ENCODE assay signal across 10 cellular contexts in genomic region chr18:23741967-23742366, GRCh38. TPM values are rescaled to one million over a fixed set of nuclear protein-coding genes. Genes with fewer than 3 reads are reported as not detected.
A peak's percentile ranks its signal among the peaks of the same experiment; 100 is the strongest.
DNase-seq lines count a peak whose midpoint lies in the region; ATAC-seq and TF ChIP-seq lines count a peak whose summit lies in the region.
"Not testable (repeated sequence)": the region's sequence is repeated elsewhere in the genome, so short reads cannot be mapped to it uniquely, and the experiment has no call there.
"Had no signal": no experiment of that assay in that cellular context is flagged by ENCODE, and none has a peak within 500 bp of the region (broad histone marks: within the 10 kb centered on the region; RNA-seq: fewer than 3 reads in every experiment).

No MANE protein-coding gene starts in this region.

- H3K36me3 ChIP-seq in BLaER1 treated with 17β-estradiol and CSF1 and Interleukin-3, amounts not matched to agents 10 nM and 100 nM: not testable (repeated sequence)

- H3K4me3 Mint-ChIP-seq in activated CD4-positive, alpha-beta memory T cell treated with anti-CD3 and anti-CD28 coated beads for 36 hours; stimulated activated effector memory CD8-positive, alpha-beta T cell treated with anti-CD3 and anti-CD28 coated beads, Interleukin-12 subunit alpha, Interleukin-12 subunit beta, amount 100 ng/mL, for 72 hours: not testable (repeated sequence)

- H3K36me3 Mint-ChIP-seq in activated CD4-positive, alpha-beta memory T cell treated with anti-CD3 and anti-CD28 coated beads for 36 hours; stimulated activated effector memory CD8-positive, alpha-beta T cell treated with anti-CD3 and anti-CD28 coated beads, Interleukin-12 subunit alpha, Interleukin-12 subunit beta, amount 100 ng/mL, for 72 hours: not testable (repeated sequence)

- peak; percentile 65 for DNase-seq in GM12865 (ENCODE audit: low read depth)
- peak; percentile 31 for DNase-seq in activated CD4-positive, alpha-beta memory T cell treated with anti-CD3 and anti-CD28 coated beads for 36 hours
- DNase-seq in epithelial cell of esophagus (ENCODE audit: low read depth): peak; percentile 16
- DNase-seq in stimulated activated effector memory CD8-positive, alpha-beta T cell treated with anti-CD3 and anti-CD28 coated beads, Interleukin-12 subunit alpha, Interleukin-12 subunit beta, amount 100 ng/mL, for 72 hours (ENCODE audit: low spot score in 2 of 2): not testable (repeated sequence)

- H3K4me1 Mint-ChIP-seq in activated CD4-positive, alpha-beta memory T cell treated with anti-CD3 and anti-CD28 coated beads for 36 hours (ENCODE audit: low read depth): peaks cover 15% of the 10 kb centered on the region
- H3K4me1 Mint-ChIP-seq in stimulated activated effector memory CD8-positive, alpha-beta T cell treated with anti-CD3 and anti-CD28 coated beads, Interleukin-12 subunit alpha, Interleukin-12 subunit beta, amount 100 ng/mL, for 72 hours: peaks cover 15% of the 10 kb centered on the region

- not testable (repeated sequence) for H3K9me3 Mint-ChIP-seq in activated CD4-positive, alpha-beta memory T cell treated with anti-CD3 and anti-CD28 coated beads for 36 hours; stimulated activated effector memory CD8-positive, alpha-beta T cell treated with anti-CD3 and anti-CD28 coated beads, Interleukin-12 subunit alpha, Interleukin-12 subunit beta, amount 100 ng/mL, for 72 hours

- not testable (repeated sequence) for H3K4me3 ChIP-seq in BLaER1 treated with 17β-estradiol and CSF1 and Interleukin-3, amounts not matched to agents 10 nM and 100 nM; GM12865 (ENCODE audit: low read depth, low read length); epithelial cell of esophagus (ENCODE audit: low read length)

- ATAC-seq in GM18870 (IDR thresholded peaks at IDR 0.05; ENCODE audit: unreplicated experiment): peak; percentile 50
- peak; percentile 65 for ATAC-seq in HG02610 (IDR thresholded peaks at IDR 0.05; ENCODE audit: unreplicated experiment)
- peak; percentile 50 for ATAC-seq in HG02885 (IDR thresholded peaks at IDR 0.05; ENCODE audit: poor library complexity, unreplicated experiment)
- ATAC-seq in stimulated activated effector memory CD8-positive, alpha-beta T cell treated with anti-CD3 and anti-CD28 coated beads, Interleukin-12 subunit alpha, Interleukin-12 subunit beta, amount 100 ng/mL, for 72 hours: peak; percentile 95

- TF ChIP-seq CTCF in GM12865 (IDR thresholded peaks at IDR 0.05; ENCODE audit: insufficient read depth, low read depth, low read length, missing control alignments); epithelial cell of esophagus (IDR thresholded peaks at IDR 0.05; ENCODE audit: insufficient read depth, low read depth, low read length, missing control alignments): not testable (repeated sequence)

- H3K27ac ChIP-seq in BLaER1 treated with 17β-estradiol and CSF1 and Interleukin-3, amounts not matched to agents 10 nM and 100 nM: peak overlapping the region in 7 of 11 experiments; percentile 18 to 94 (median 90); a peak in 8 of 22 replicates

- H3K27me3 ChIP-seq in BLaER1 treated with 17β-estradiol and CSF1 and Interleukin-3, amounts not matched to agents 10 nM and 100 nM: not testable (repeated sequence)

- H3K4me1 ChIP-seq in BLaER1 treated with 17β-estradiol and CSF1 and Interleukin-3, amounts not matched to agents 10 nM and 100 nM: peaks cover 40 to 52% (median 50%) of the 10 kb centered on the region in 10 experiments

- H3K9ac ChIP-seq in BLaER1 treated with 17β-estradiol and CSF1 and Interleukin-3, amounts not matched to agents 10 nM and 100 nM: not testable (repeated sequence)

- CTCF ChIA-PET in activated CD4-positive, alpha-beta memory T cell treated with anti-CD3 and anti-CD28 coated beads for 36 hours (lab: Charles Lee): not testable (repeated sequence)

- intact Hi-C loops in activated CD4-positive, alpha-beta memory T cell treated with anti-CD3 and anti-CD28 coated beads for 36 hours (cut with micrococcal nuclease): not testable (repeated sequence)

- not testable (repeated sequence) for H3K27ac Mint-ChIP-seq in activated CD4-positive, alpha-beta memory T cell treated with anti-CD3 and anti-CD28 coated beads for 36 hours; stimulated activated effector memory CD8-positive, alpha-beta T cell treated with anti-CD3 and anti-CD28 coated beads, Interleukin-12 subunit alpha, Interleukin-12 subunit beta, amount 100 ng/mL, for 72 hours

- not testable (repeated sequence) for H3K9me3 ChIP-seq in BLaER1 treated with 17β-estradiol and CSF1 and Interleukin-3, amounts not matched to agents 10 nM and 100 nM (replicated peaks in 1 of 11)

- H3K27me3 Mint-ChIP-seq in activated CD4-positive, alpha-beta memory T cell treated with anti-CD3 and anti-CD28 coated beads for 36 hours: peaks cover 16% of the 10 kb centered on the region

- not testable (repeated sequence) for H4K20me1 ChIP-seq in BLaER1 treated with 17β-estradiol and CSF1 and Interleukin-3, amounts not matched to agents 10 nM and 100 nM

- H3K4me2 ChIP-seq in BLaER1 treated with 17β-estradiol and CSF1 and Interleukin-3, amounts not matched to agents 10 nM and 100 nM: peak overlapping the region in 5 of 11 experiments; percentile 33 to 95 (median 91); a peak in 8 of 22 replicates

- POLR2A ChIA-PET in activated CD4-positive, alpha-beta memory T cell treated with anti-CD3 and anti-CD28 coated beads for 36 hours (lab: Charles Lee): not testable (repeated sequence)

RNA-seq across cellular contexts. Expression of gene LAMA3, which starts 52.7 kb away (rescaled TPM):
- total RNA-seq in activated CD4-positive, alpha-beta memory T cell treated with anti-CD3 and anti-CD28 coated beads for 36 hours: under 1 TPM in 1 of 2 experiments, not detected in 1; 0.07 TPM
- total RNA-seq: CD4-positive, CD25-positive, alpha-beta regulatory T cell; CD8-positive, alpha-beta memory T cell had no signal
